Comparison of ENCODE assay signal across 16 cellular contexts in genomic region chr2:224892574-224893204, GRCh38.
DNase-seq lines count a peak whose midpoint lies in the region; ATAC-seq and TF ChIP-seq lines count a peak whose summit lies in the region.
"Had no signal": no experiment of that assay in that cellular context is flagged by ENCODE, and none has a peak within 500 bp of the region (broad histone marks: within the 10 kb centered on the region; RNA-seq: fewer than 3 reads in every experiment).

No MANE protein-coding gene starts in this region.

- no peaks in the 10 kb centered on the region for H3K9me2 ChIP-seq in PC-3 (replicated peaks; ENCODE audit: low read length)

- no TSS peak for BruUV-seq in PC-3 (replicated peaks; lab: Mats Ljungman, UMichigan)

- no peak for TF ChIP-seq CTCF in CD14-positive monocyte (IDR thresholded peaks at IDR 0.05)
- no peak for TF ChIP-seq CTCF in HFFc6 (IDR thresholded peaks at IDR 0.05)
- TF ChIP-seq CTCF in PC-3 (conservative IDR thresholded peaks at IDR 0.05; ENCODE audit: low read depth, low read length): no peak

- ATAC-seq in activated CD8-positive, alpha-beta T cell treated with anti-CD3 and anti-CD28 coated beads, Interleukin-2, amount 10 ng/mL, durations not matched to agents 7 days and 5 days: no peak
- peak; percentile 50 for ATAC-seq in naive thymus-derived CD4-positive, alpha-beta T cell
- ATAC-seq in HG03565 (IDR thresholded peaks at IDR 0.05; ENCODE audit: unreplicated experiment) (no peak), PC-3 (no peak)
- ATAC-seq: gastrocnemius medialis had no signal

- no peak overlapping the region for H2AFZ ChIP-seq in PC-3 (ENCODE audit: low read length)

- no peak overlapping the region for H3K9ac ChIP-seq in PC-3 (ENCODE audit: low read length)

- H3K4me3 Mint-ChIP-seq in CD14-positive monocyte (no peak overlapping the region), HFFc6 (no peak overlapping the region)
- no peak overlapping the region for H3K4me3 Mint-ChIP-seq in activated CD8-positive, alpha-beta T cell treated with anti-CD3 and anti-CD28 coated beads, Interleukin-2, amount 10 ng/mL, durations not matched to agents 7 days and 5 days
- no peak overlapping the region for H3K4me3 Mint-ChIP-seq in naive thymus-derived CD4-positive, alpha-beta T cell
- H3K4me3 Mint-ChIP-seq: nephron progenitor cell had no signal

- H3K9me3 ChIP-seq in naive thymus-derived CD4-positive, alpha-beta T cell (ENCODE audit: control insufficient read depth in 2 of 3, low read length in 3 of 3): no peaks in the 10 kb centered on the region
- no peaks in the 10 kb centered on the region for H3K9me3 ChIP-seq in PC-3 (ENCODE audit: low read length)
- H3K9me3 ChIP-seq: gastrocnemius medialis, sigmoid colon had no signal

- intact Hi-C loops in CD14-positive monocyte (cut with micrococcal nuclease) (loop anchor here in 1 of 2 donors (10.0 kb wide), 1 partner anchor 52 kb away; no protein-coding TSS in a partner anchor), PC-3 (cut with micrococcal nuclease) (no loop called here)
- intact Hi-C loops in naive thymus-derived CD4-positive, alpha-beta T cell (cut with micrococcal nuclease): loop anchor here in 1 of 2 donors (5.0 to 10.0 kb wide), 2 partner anchors 35 to 772 kb away; no protein-coding TSS in a partner anchor

- H3K27me3 Mint-ChIP-seq in CD14-positive monocyte (ENCODE audit: low read depth in 3 of 3) (peaks cover 0 to 2% (median 0%) of the 10 kb centered on the region in 3 donors), HFFc6 (ENCODE audit: insufficient read depth) (no peaks in the 10 kb centered on the region; the same call in 1 of the 2 replicates)
- H3K27me3 Mint-ChIP-seq in activated CD8-positive, alpha-beta T cell treated with anti-CD3 and anti-CD28 coated beads, Interleukin-2, amount 10 ng/mL, durations not matched to agents 7 days and 5 days (ENCODE audit: low read depth): no peaks in the 10 kb centered on the region
- H3K27me3 Mint-ChIP-seq in naive thymus-derived CD4-positive, alpha-beta T cell: no peaks in the 10 kb centered on the region
- H3K27me3 Mint-ChIP-seq: CD4-positive, alpha-beta memory T cell had no signal

- H4K20me1 ChIP-seq in PC-3 (ENCODE audit: low read length): no peaks in the 10 kb centered on the region

- CTCF ChIA-PET in activated CD8-positive, alpha-beta T cell treated with anti-CD3 and anti-CD28 coated beads, Interleukin-2, amount 10 ng/mL, durations not matched to agents 7 days and 5 days (lab: Charles Lee): interaction anchor here (0.8 kb wide), 1 partner anchor 134 kb away, joined by 3 read pairs; no protein-coding TSS in a partner anchor
- CTCF ChIA-PET in naive thymus-derived CD4-positive, alpha-beta T cell (lab: Charles Lee): interaction anchor here (0.6 kb wide), 1 partner anchor 92 kb away, joined by 3 read pairs; no protein-coding TSS in a partner anchor
- CTCF ChIA-PET in PC-3 (lab: Charles Lee): no interaction called here

- H3K36me3 ChIP-seq in naive thymus-derived CD4-positive, alpha-beta T cell (ENCODE audit: control insufficient read depth in 2 of 3, insufficient read depth in 3 of 3, low read length in 3 of 3): peaks cover 5 to 45% (median 7%) of the 10 kb centered on the region in 3 experiments
- H3K36me3 ChIP-seq in PC-3 (ENCODE audit: low read depth, low read length): 0 out of 2 replicates have a peak, but pooled peaks cover 2% of the 10 kb centered on the region
- H3K36me3 ChIP-seq: gastrocnemius medialis, sigmoid colon had no signal

- no peak overlapping the region for H3K27ac ChIP-seq in naive thymus-derived CD4-positive, alpha-beta T cell (ENCODE audit: low read depth, low read length)
- no peak overlapping the region for H3K27ac ChIP-seq in PC-3 (ENCODE audit: low read length)
- H3K27ac ChIP-seq: gastrocnemius medialis, sigmoid colon, VCaP had no signal

- peaks cover 57% of the 10 kb centered on the region for H3K4me1 Mint-ChIP-seq in CD14-positive monocyte
- H3K4me1 Mint-ChIP-seq in HFFc6 (ENCODE audit: low read depth): peaks cover 47% of the 10 kb centered on the region
- H3K4me1 Mint-ChIP-seq in activated CD8-positive, alpha-beta T cell treated with anti-CD3 and anti-CD28 coated beads, Interleukin-2, amount 10 ng/mL, durations not matched to agents 7 days and 5 days (ENCODE audit: low read depth): peaks cover 64% of the 10 kb centered on the region
- peaks cover 41 to 70% (median 59%) of the 10 kb centered on the region in 7 donors for H3K4me1 Mint-ChIP-seq in naive thymus-derived CD4-positive, alpha-beta T cell
- H3K4me1 Mint-ChIP-seq: nephron progenitor cell had no signal

- H3K79me2 ChIP-seq in PC-3 (ENCODE audit: low read length): no peaks in the 10 kb centered on the region

- H3K36me3 Mint-ChIP-seq in CD14-positive monocyte: peaks cover 27 to 34% of the 10 kb centered on the region in 2 donors
- H3K36me3 Mint-ChIP-seq in HFFc6 (ENCODE audit: low read depth): peaks cover 68% of the 10 kb centered on the region
- H3K36me3 Mint-ChIP-seq in activated CD8-positive, alpha-beta T cell treated with anti-CD3 and anti-CD28 coated beads, Interleukin-2, amount 10 ng/mL, durations not matched to agents 7 days and 5 days (ENCODE audit: low read depth): peaks cover 82% of the 10 kb centered on the region
- peaks cover 13 to 71% (median 43%) of the 10 kb centered on the region in 5 donors for H3K36me3 Mint-ChIP-seq in naive thymus-derived CD4-positive, alpha-beta T cell

- H3K4me3 ChIP-seq in naive thymus-derived CD4-positive, alpha-beta T cell (ENCODE audit: low read length): no peak overlapping the region
- H3K4me3 ChIP-seq in PC-3 (ENCODE audit: low read length): no peak overlapping the region
- H3K4me3 ChIP-seq: gastrocnemius medialis, sigmoid colon had no signal

- H3K4me1 ChIP-seq in naive thymus-derived CD4-positive, alpha-beta T cell (ENCODE audit: control insufficient read depth in 2 of 2, insufficient read depth in 2 of 2, low read length in 2 of 2): peaks cover 12 to 16% of the 10 kb centered on the region in 2 donors
- H3K4me1 ChIP-seq in PC-3 (ENCODE audit: insufficient read depth, low read length): no peaks in the 10 kb centered on the region
- H3K4me1 ChIP-seq: gastrocnemius medialis, sigmoid colon had no signal

- peak; percentile 52 for DNase-seq in CD14-positive monocyte (ENCODE audit: low spot score)
- DNase-seq in HFFc6: no peak
- DNase-seq in activated CD8-positive, alpha-beta T cell treated with anti-CD3 and anti-CD28 coated beads, Interleukin-2, amount 10 ng/mL, durations not matched to agents 7 days and 5 days: no peak
- DNase-seq in naive thymus-derived CD4-positive, alpha-beta T cell: no peak
- no peak for DNase-seq in PC-3
- no peak for DNase-seq in NCI-H146 (lab: John Stamatoyannopoulos, UW)
- no peak for DNase-seq in DMS 273 (lab: John Stamatoyannopoulos, UW; ENCODE audit: unreplicated experiment)
- DNase-seq: CD4-positive, alpha-beta memory T cell; gastrocnemius medialis; NCI-H1436; NCI-H526; nephron progenitor cell; Right ventricle myocardium superior; sigmoid colon had no signal

- no peak overlapping the region for H3K4me2 ChIP-seq in PC-3 (ENCODE audit: low read length)

- no peaks in the 10 kb centered on the region for H3F3A ChIP-seq in PC-3 (ENCODE audit: low read length, unreplicated experiment)

- H3K27ac Mint-ChIP-seq in CD14-positive monocyte (peak overlapping the region; percentile 84 to 97 (median 88)), HFFc6 (peak overlapping the region; percentile 66)
- peak overlapping the region; percentile 71 for H3K27ac Mint-ChIP-seq in activated CD8-positive, alpha-beta T cell treated with anti-CD3 and anti-CD28 coated beads, Interleukin-2, amount 10 ng/mL, durations not matched to agents 7 days and 5 days
- peak overlapping the region in 4 of 9 donors; percentile 6 to 82 (median 51) for H3K27ac Mint-ChIP-seq in naive thymus-derived CD4-positive, alpha-beta T cell
- H3K27ac Mint-ChIP-seq: nephron progenitor cell had no signal

- H3K9me3 Mint-ChIP-seq in CD14-positive monocyte (no peaks in the 10 kb centered on the region), HFFc6 (no peaks in the 10 kb centered on the region)
- peaks cover 3% of the 10 kb centered on the region for H3K9me3 Mint-ChIP-seq in activated CD8-positive, alpha-beta T cell treated with anti-CD3 and anti-CD28 coated beads, Interleukin-2, amount 10 ng/mL, durations not matched to agents 7 days and 5 days (ENCODE audit: insufficient read depth)
- H3K9me3 Mint-ChIP-seq in naive thymus-derived CD4-positive, alpha-beta T cell: peaks cover 0 to 2% (median 0%) of the 10 kb centered on the region in 11 donors
- H3K9me3 Mint-ChIP-seq: CD4-positive, alpha-beta memory T cell; nephron progenitor cell had no signal

- no peaks in the 10 kb centered on the region for H3K27me3 ChIP-seq in naive thymus-derived CD4-positive, alpha-beta T cell (ENCODE audit: control insufficient read depth in 2 of 2, insufficient read depth in 2 of 2, low read length in 2 of 2)
- no peaks in the 10 kb centered on the region for H3K27me3 ChIP-seq in PC-3 (ENCODE audit: low read length)
- H3K27me3 ChIP-seq: gastrocnemius medialis, sigmoid colon had no signal

- POLR2A ChIA-PET in activated CD8-positive, alpha-beta T cell treated with anti-CD3 and anti-CD28 coated beads, Interleukin-2, amount 10 ng/mL, durations not matched to agents 7 days and 5 days (lab: Charles Lee): no interaction called here
- POLR2A ChIA-PET in naive thymus-derived CD4-positive, alpha-beta T cell (lab: Charles Lee): interaction anchor here (1.0 kb wide), 1 partner anchor 100 kb away, joined by 3 read pairs; no protein-coding TSS in a partner anchor
- POLR2A ChIA-PET in PC-3 (lab: Charles Lee; ENCODE audit: unreplicated experiment): no interaction called here
